ENCODE assay signal across 17 cellular contexts in the genomic region with DNA sequence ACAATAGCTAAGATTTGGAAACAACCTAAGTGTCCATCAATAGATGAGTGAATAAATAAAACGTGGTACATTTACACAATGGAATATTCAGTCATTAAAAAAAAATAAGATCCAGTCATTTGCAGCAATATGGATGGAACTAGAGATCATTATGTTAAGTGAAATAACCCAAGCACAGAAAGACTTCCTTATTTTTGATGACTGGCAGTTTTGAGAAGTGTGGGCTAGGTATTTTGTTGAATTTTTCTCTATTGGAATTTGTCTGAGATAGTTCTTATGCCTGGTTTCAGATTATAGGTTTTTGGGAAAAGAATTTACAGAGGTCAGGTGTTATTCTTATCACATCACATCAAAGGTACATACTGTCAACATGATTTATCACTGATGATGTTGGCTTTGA.
DNase-seq lines count a peak whose midpoint lies in the region; ATAC-seq and TF ChIP-seq lines count a peak whose summit lies in the region.
"Had no signal": no experiment of that assay in that cellular context is flagged by ENCODE, and none has a peak within 500 bp of the region (broad histone marks: within the 10 kb centered on the region; RNA-seq: fewer than 3 reads in every experiment).

No MANE protein-coding gene starts in this region.

- no peak overlapping the region for H3K4me3 Mint-ChIP-seq in T-cell

- DNase-seq in SK-N-SH (no peak), RWPE2 (ENCODE audit: low spot score) (no peak), osteoblast (ENCODE audit: insufficient read length, low spot score, missing footprints) (no peak), T-cell (no peak), dedifferentiated amniotic fluid mesenchymal stem cell (ENCODE audit: extremely low spot score) (no peak)
- DNase-seq: 8988T, DMS79, NCI-H1048, NCI-H1694, NCI-H345, NCI-H526 treated with DMSO at 0.1 percent for 48 hours, SHP77 had no signal

- peaks cover under 1% of the 10 kb centered on the region in 2 donors for H3K27me3 Mint-ChIP-seq in T-cell

- H3K27ac Mint-ChIP-seq in T-cell = no peak overlapping the region

- TF ChIP-seq RAD21 in SK-N-SH (IDR thresholded peaks at IDR 0.05; ENCODE audit: low read length) = no peak

- peaks cover 2 to 6% (median 3%) of the 10 kb centered on the region in 3 donors for H3K4me1 Mint-ChIP-seq in T-cell

- H4K20me1 ChIP-seq in SK-N-SH (ENCODE audit: insufficient read depth) = no peaks in the 10 kb centered on the region
- no peaks in the 10 kb centered on the region for H4K20me1 ChIP-seq in Loucy (ENCODE audit: insufficient read depth, low read length, poor library complexity, severe bottlenecking)
- H4K20me1 ChIP-seq in osteoblast (ENCODE audit: insufficient read depth, low read length) = no peaks in the 10 kb centered on the region

- H3K9me2 ChIP-seq in SK-N-SH = no peaks in the 10 kb centered on the region
- H3K9me2 ChIP-seq in Loucy (replicated peaks; ENCODE audit: low read depth, low read length) = no peaks in the 10 kb centered on the region

- POLR2A ChIA-PET in SK-N-SH (lab: Yijun Ruan, JAX) = no interaction called here
- POLR2A ChIA-PET in T-cell (lab: Charles Lee) = no interaction called here

- H3K4me3 ChIP-seq in SK-N-SH (ENCODE audit: low read depth in 2 of 2, low read length in 1 of 2) = no peak overlapping the region
- H3K4me3 ChIP-seq in Loucy (ENCODE audit: low read length, poor library complexity, severe bottlenecking) = no peak overlapping the region
- H3K4me3 ChIP-seq in RWPE2 (ENCODE audit: severe bottlenecking) = no peak overlapping the region
- H3K4me3 ChIP-seq in osteoblast (ENCODE audit: insufficient read depth, low read length) = no peak overlapping the region

- WGBS in SK-N-SH (ENCODE audit: low lambda C conversion rate) = 77% methylated on average over 1 of the region's 1 CpG

- CTCF ChIA-PET in SK-N-SH (lab: Yijun Ruan, JAX) = no interaction called here
- CTCF ChIA-PET in T-cell (lab: Charles Lee) = no interaction called here

- H3K36me3 Mint-ChIP-seq in T-cell = no peaks in the 10 kb centered on the region

- H3K9me3 ChIP-seq in SK-N-SH (no peaks in the 10 kb centered on the region), Loucy (ENCODE audit: insufficient read depth, low read depth, low read length) (no peaks in the 10 kb centered on the region), RWPE2 (ENCODE audit: severe bottlenecking) (no peaks in the 10 kb centered on the region), osteoblast (ENCODE audit: low read depth, low read length) (peaks cover under 1% of the 10 kb centered on the region)

- no peak for TF ChIP-seq EP300 in SK-N-SH (IDR thresholded peaks at IDR 0.05; ENCODE audit: borderline replicate concordance in 1 of 2, low read depth in 1 of 2, low read length in 1 of 2)

- H3K79me2 ChIP-seq in SK-N-SH (ENCODE audit: insufficient read depth) (no peaks in the 10 kb centered on the region), Loucy (ENCODE audit: insufficient read depth, low read length) (no peaks in the 10 kb centered on the region), osteoblast (ENCODE audit: insufficient read depth, low read length) (no peaks in the 10 kb centered on the region)

- TF ChIP-seq CTCF in SK-N-SH (IDR thresholded peaks at IDR 0.05) = no peak
- no peak for TF ChIP-seq CTCF in Loucy (conservative IDR thresholded peaks at IDR 0.05; ENCODE audit: low read length)
- TF ChIP-seq CTCF in RWPE2 (IDR thresholded peaks at IDR 0.05; ENCODE audit: poor library complexity, severe bottlenecking) = no peak
- TF ChIP-seq CTCF in osteoblast (IDR thresholded peaks at IDR 0.05; ENCODE audit: extremely low read depth, low read depth, low read length) = no peak

- H3F3A ChIP-seq in SK-N-SH (replicated peaks; ENCODE audit: insufficient read depth) = peaks cover 26% of the 10 kb centered on the region
- H3F3A ChIP-seq in Loucy (ENCODE audit: low read depth) = no peaks in the 10 kb centered on the region

- ATAC-seq in SK-N-SH treated with all-trans-retinoic acid at 6 μM for 48 hours = no peak
- ATAC-seq in RWPE2 (ENCODE audit: low read depth) = no peak
- no peak for ATAC-seq in HG02642 (IDR thresholded peaks at IDR 0.05; ENCODE audit: poor library complexity, unreplicated experiment)
- ATAC-seq in T-cell (replicated peaks in 1 of 4) = no peak
- ATAC-seq: Panc1 had no signal

- H3K9ac ChIP-seq in SK-N-SH (no peak overlapping the region), Loucy (ENCODE audit: low read depth, low read length, poor library complexity, severe bottlenecking) (no peak overlapping the region)

- H3K4me2 ChIP-seq in SK-N-SH = no peak overlapping the region
- H3K4me2 ChIP-seq in Loucy (ENCODE audit: low read depth, low read length, poor library complexity, severe bottlenecking) = no peak overlapping the region
- H3K4me2 ChIP-seq in osteoblast (ENCODE audit: insufficient read depth, low read length) = no peak overlapping the region

- H2AFZ ChIP-seq in SK-N-SH (ENCODE audit: low read depth) (0 out of 2 replicates have a peak overlapping the region, but pooled peaks have one; percentile 27), Loucy (ENCODE audit: low read length) (peak overlapping the region; percentile 27; the same call in 1 of the 2 replicates), osteoblast (ENCODE audit: low read length) (no peak overlapping the region)

- H3K36me3 ChIP-seq in SK-N-SH (replicated peaks in 1 of 2; ENCODE audit: control insufficient read depth in 1 of 2, insufficient read depth in 2 of 2, low read length in 1 of 2) (peaks cover 0 to 5% of the 10 kb centered on the region in 2 experiments), Loucy (ENCODE audit: insufficient read depth, low read length) (no peaks in the 10 kb centered on the region), RWPE2 (ENCODE audit: low read depth) (no peaks in the 10 kb centered on the region), osteoblast (ENCODE audit: insufficient read depth, low read length) (no peaks in the 10 kb centered on the region)

- H3K9me3 Mint-ChIP-seq in T-cell = no peaks in the 10 kb centered on the region

- H3K4me1 ChIP-seq in SK-N-SH (ENCODE audit: control insufficient read depth in 1 of 2, insufficient read depth in 2 of 2, low read depth in 1 of 2, low read length in 1 of 2) (peaks cover 0 to 35% of the 10 kb centered on the region in 2 experiments; a peak in 2 of 4 replicates), Loucy (ENCODE audit: insufficient read depth, low read length, poor library complexity, severe bottlenecking) (peaks cover 8% of the 10 kb centered on the region), RWPE2 (ENCODE audit: insufficient read depth, poor library complexity, severe bottlenecking) (peaks cover 27% of the 10 kb centered on the region), osteoblast (ENCODE audit: insufficient read depth, low read length) (peaks cover 47% of the 10 kb centered on the region)

- H3K27me3 ChIP-seq in SK-N-SH (ENCODE audit: insufficient read depth) (no peaks in the 10 kb centered on the region), Loucy (ENCODE audit: insufficient read depth, low read length, poor library complexity, severe bottlenecking) (no peaks in the 10 kb centered on the region), RWPE2 (ENCODE audit: insufficient read depth, poor library complexity, severe bottlenecking) (no peaks in the 10 kb centered on the region), osteoblast (ENCODE audit: insufficient read depth, low read length) (no peaks in the 10 kb centered on the region)

- H3K27ac ChIP-seq in SK-N-SH (ENCODE audit: low read depth in 2 of 2, low read length in 1 of 2) (peak overlapping the region in 1 of 2 experiments; percentile 99; a peak in 2 of 4 replicates), RWPE2 (ENCODE audit: poor library complexity, severe bottlenecking) (peak overlapping the region; percentile 81), osteoblast (ENCODE audit: low read depth, low read length) (peak overlapping the region; percentile 98)
- H3K27ac ChIP-seq: HL-60 had no signal

TF ChIP-seq in SK-N-SH, 30 proteins besides CTCF, POLR2A, EP300 and RAD21:
- no peak for TF ChIP-seq FOXJ3 (CRISPR knock-in tag; IDR thresholded peaks at IDR 0.05)
- TF ChIP-seq, protein P1, sequence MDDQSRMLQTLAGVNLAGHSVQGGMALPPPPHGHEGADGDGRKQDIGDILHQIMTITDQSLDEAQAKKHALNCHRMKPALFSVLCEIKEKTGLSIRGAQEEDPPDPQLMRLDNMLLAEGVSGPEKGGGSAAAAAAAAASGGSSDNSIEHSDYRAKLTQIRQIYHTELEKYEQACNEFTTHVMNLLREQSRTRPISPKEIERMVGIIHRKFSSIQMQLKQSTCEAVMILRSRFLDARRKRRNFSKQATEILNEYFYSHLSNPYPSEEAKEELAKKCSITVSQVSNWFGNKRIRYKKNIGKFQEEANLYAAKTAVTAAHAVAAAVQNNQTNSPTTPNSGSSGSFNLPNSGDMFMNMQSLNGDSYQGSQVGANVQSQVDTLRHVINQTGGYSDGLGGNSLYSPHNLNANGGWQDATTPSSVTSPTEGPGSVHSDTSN (IDR thresholded peaks at IDR 0.05) = 0 out of 2 replicates have a peak, but pooled peaks have one; percentile 10

TF ChIP-seq in SK-N-SH treated with all-trans-retinoic acid at 6 μM for 48 hours, 23 proteins besides CTCF, POLR2A, EP300 and RAD21 (continues in another document):
- TF ChIP-seq GLIS3 (CRISPR knock-in tag; IDR thresholded peaks at IDR 0.05) (no peak), RARB (CRISPR knock-in tag; IDR thresholded peaks at IDR 0.05) (no peak), ZNF8 (CRISPR knock-in tag; IDR thresholded peaks at IDR 0.05) (no peak), BACH2 (CRISPR knock-in tag; IDR thresholded peaks at IDR 0.05; ENCODE audit: borderline replicate concordance) (no peak)
- TF ChIP-seq, protein P2, sequence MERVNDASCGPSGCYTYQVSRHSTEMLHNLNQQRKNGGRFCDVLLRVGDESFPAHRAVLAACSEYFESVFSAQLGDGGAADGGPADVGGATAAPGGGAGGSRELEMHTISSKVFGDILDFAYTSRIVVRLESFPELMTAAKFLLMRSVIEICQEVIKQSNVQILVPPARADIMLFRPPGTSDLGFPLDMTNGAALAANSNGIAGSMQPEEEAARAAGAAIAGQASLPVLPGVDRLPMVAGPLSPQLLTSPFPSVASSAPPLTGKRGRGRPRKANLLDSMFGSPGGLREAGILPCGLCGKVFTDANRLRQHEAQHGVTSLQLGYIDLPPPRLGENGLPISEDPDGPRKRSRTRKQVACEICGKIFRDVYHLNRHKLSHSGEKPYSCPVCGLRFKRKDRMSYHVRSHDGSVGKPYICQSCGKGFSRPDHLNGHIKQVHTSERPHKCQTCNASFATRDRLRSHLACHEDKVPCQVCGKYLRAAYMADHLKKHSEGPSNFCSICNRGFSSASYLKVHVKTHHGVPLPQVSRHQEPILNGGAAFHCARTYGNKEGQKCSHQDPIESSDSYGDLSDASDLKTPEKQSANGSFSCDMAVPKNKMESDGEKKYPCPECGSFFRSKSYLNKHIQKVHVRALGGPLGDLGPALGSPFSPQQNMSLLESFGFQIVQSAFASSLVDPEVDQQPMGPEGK (CRISPR knock-in tag; IDR thresholded peaks at IDR 0.05; ENCODE audit: borderline replicate concordance) = no peak
